26 cellular contexts compared by ENCODE assay signal in the genomic region with DNA sequence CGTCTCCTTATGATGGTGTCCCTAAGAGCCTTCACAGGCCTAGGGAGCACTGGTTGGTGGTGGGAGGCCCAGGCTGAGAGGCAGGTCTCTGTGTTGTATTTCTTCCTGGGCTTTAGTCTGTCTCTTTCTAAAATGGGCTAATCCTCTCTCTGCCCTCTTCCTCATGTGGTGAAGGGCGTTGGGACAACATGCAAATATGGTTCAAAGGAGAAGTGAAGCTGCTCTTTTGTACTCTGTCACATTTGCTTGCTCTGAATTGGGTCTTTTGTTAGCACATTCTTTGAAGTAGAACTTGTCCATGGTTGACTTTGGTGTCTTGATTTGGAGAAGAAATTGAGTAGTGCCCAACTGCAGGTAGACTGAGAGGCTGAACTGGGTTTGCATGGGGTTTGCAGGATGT. TPM values are rescaled to one million over a fixed set of nuclear protein-coding genes. Genes with fewer than 3 reads are reported as not detected.
DNase-seq lines count a peak whose midpoint lies in the region; ATAC-seq, FAIRE-seq and TF ChIP-seq lines count a peak whose summit lies in the region.
"Had no signal": no experiment of that assay in that cellular context is flagged by ENCODE, and none has a peak within 500 bp of the region (broad histone marks: within the 10 kb centered on the region; RNA-seq: fewer than 3 reads in every experiment).

No MANE protein-coding gene starts in this region.

- H3K23ac ChIP-seq in mesenchymal stem cell (ENCODE audit: low read length in 2 of 2) = no peak overlapping the region

- CTCF ChIA-PET in CD8-positive, alpha-beta memory T cell (lab: Charles Lee) = no interaction called here
- CTCF ChIA-PET in T-cell (lab: Charles Lee) = no interaction called here

- no peaks in the 10 kb centered on the region for H3K79me1 ChIP-seq in mesenchymal stem cell (replicated peaks; ENCODE audit: low read length, poor library complexity, severe bottlenecking)

- H3K4me3 ChIP-seq in left ventricle myocardium inferior (no peak overlapping the region), astrocyte (ENCODE audit: insufficient read depth, low read depth, low read length) (no peak overlapping the region), mesenchymal stem cell (ENCODE audit: insufficient read depth in 1 of 2, low read depth in 1 of 2, low read length in 2 of 2) (no peak overlapping the region)
- no peak overlapping the region for H3K4me3 ChIP-seq in CD8-positive, alpha-beta memory T cell (ENCODE audit: low read length)
- H3K4me3 ChIP-seq: heart right ventricle, MG63, SJSA1, testis had no signal

- H3K9me3 Mint-ChIP-seq in astrocyte (ENCODE audit: unreplicated experiment) (peaks cover 16% of the 10 kb centered on the region), T-cell (no peaks in the 10 kb centered on the region)
- H3K9me3 Mint-ChIP-seq in CD8-positive, alpha-beta memory T cell = no peaks in the 10 kb centered on the region
- H3K9me3 Mint-ChIP-seq: activated T-helper 1 cell treated with anti-CD3 and anti-CD28 coated beads, Interleukin-12 subunit alpha, Interleukin-12 subunit beta, Interleukin-2, Interleukin-4 antibody, amounts not matched to agents 30 ng/mL and 10 ng/mL and 1 ng/mL, durations not matched to agents 14 hours and 24 hours and 36 hours; CD4-positive, alpha-beta T cell; immature natural killer cell had no signal

- H3K9ac ChIP-seq in astrocyte (ENCODE audit: low read length) (no peak overlapping the region), mesenchymal stem cell (ENCODE audit: low read length) (no peak overlapping the region)

- H3K18ac ChIP-seq in mesenchymal stem cell (ENCODE audit: low read depth in 1 of 2, low read length in 2 of 2) = no peak overlapping the region

- intact Hi-C loops in left ventricle myocardium inferior (cut with micrococcal nuclease) (no loop called here), left ventricle myocardium superior (cut with micrococcal nuclease) (no loop called here)

- H3K36me3 Mint-ChIP-seq in astrocyte (ENCODE audit: low read depth, unreplicated experiment) = peaks cover 5% of the 10 kb centered on the region
- no peaks in the 10 kb centered on the region for H3K36me3 Mint-ChIP-seq in CD8-positive, alpha-beta memory T cell
- no peaks in the 10 kb centered on the region for H3K36me3 Mint-ChIP-seq in T-cell
- H3K36me3 Mint-ChIP-seq: immature natural killer cell had no signal

- 88% methylated on average over 2 of the region's 2 CpGs for WGBS in mesenchymal stem cell

- no peak overlapping the region for H2BK12ac ChIP-seq in mesenchymal stem cell (ENCODE audit: low read length in 2 of 2)

- no peaks in the 10 kb centered on the region for H4K20me1 ChIP-seq in astrocyte (ENCODE audit: insufficient read depth, low read length)

- peak overlapping the region; percentile 44 for H2AK5ac ChIP-seq in mesenchymal stem cell (ENCODE audit: low read length, severe bottlenecking)

- no peak overlapping the region for H3K4me3 Mint-ChIP-seq in astrocyte (ENCODE audit: unreplicated experiment)
- no peak overlapping the region for H3K4me3 Mint-ChIP-seq in CD8-positive, alpha-beta memory T cell
- no peak overlapping the region for H3K4me3 Mint-ChIP-seq in T-cell
- H3K4me3 Mint-ChIP-seq: activated T-helper 1 cell treated with anti-CD3 and anti-CD28 coated beads, Interleukin-12 subunit alpha, Interleukin-12 subunit beta, Interleukin-2, Interleukin-4 antibody, amounts not matched to agents 30 ng/mL and 10 ng/mL and 1 ng/mL, durations not matched to agents 14 hours and 24 hours and 36 hours; CD4-positive, alpha-beta T cell; immature natural killer cell; nephron had no signal

- no peak overlapping the region for H2BK120ac ChIP-seq in mesenchymal stem cell (ENCODE audit: low read depth, low read length)

- H3K9me3 ChIP-seq in left ventricle myocardium inferior (replicated peaks) (no peaks in the 10 kb centered on the region), astrocyte (ENCODE audit: insufficient read depth, low read depth, low read length) (no peaks in the 10 kb centered on the region), mesenchymal stem cell (ENCODE audit: control insufficient read depth, low read length) (peaks cover 6% of the 10 kb centered on the region)
- no peaks in the 10 kb centered on the region for H3K9me3 ChIP-seq in CD8-positive, alpha-beta memory T cell (ENCODE audit: low read length)
- H3K9me3 ChIP-seq: SJSA1, testis had no signal

- no peak overlapping the region for H3K14ac ChIP-seq in mesenchymal stem cell (ENCODE audit: low read length in 2 of 2)

- no peaks in the 10 kb centered on the region for H3K79me2 ChIP-seq in astrocyte (ENCODE audit: insufficient read depth, low read length)

- no peak for ATAC-seq in left ventricle myocardium superior
- no peak for ATAC-seq in T-cell (replicated peaks in 1 of 4)
- ATAC-seq: activated CD4-positive, CD25-positive, alpha-beta regulatory T cell treated with anti-CD3 and anti-CD28 coated beads, Interleukin-2, amount 50 U/mL, for 24 hours had no signal

- H3K4me2 ChIP-seq in astrocyte (ENCODE audit: low read length) = peak overlapping the region; percentile 42
- H3K4me2 ChIP-seq in mesenchymal stem cell (ENCODE audit: low read length, poor library complexity, severe bottlenecking) = no peak overlapping the region

- H3K36me3 ChIP-seq in left ventricle myocardium inferior = no peaks in the 10 kb centered on the region
- H3K36me3 ChIP-seq in astrocyte (ENCODE audit: insufficient read depth, low read length) = no peaks in the 10 kb centered on the region
- H3K36me3 ChIP-seq in mesenchymal stem cell (ENCODE audit: control insufficient read depth in 1 of 2, insufficient read depth in 2 of 2, low read depth in 1 of 2, low read length in 2 of 2) = no peaks in the 10 kb centered on the region
- no peaks in the 10 kb centered on the region for H3K36me3 ChIP-seq in CD8-positive, alpha-beta memory T cell (ENCODE audit: insufficient read depth, low read length)
- H3K36me3 ChIP-seq: heart right ventricle, MG63, SJSA1 had no signal

- H3K27ac Mint-ChIP-seq in astrocyte (ENCODE audit: unreplicated experiment) (no peak overlapping the region), T-cell (no peak overlapping the region)
- no peak overlapping the region for H3K27ac Mint-ChIP-seq in CD8-positive, alpha-beta memory T cell
- H3K27ac Mint-ChIP-seq: activated T-helper 1 cell treated with anti-CD3 and anti-CD28 coated beads, Interleukin-12 subunit alpha, Interleukin-12 subunit beta, Interleukin-2, Interleukin-4 antibody, amounts not matched to agents 30 ng/mL and 10 ng/mL and 1 ng/mL, durations not matched to agents 14 hours and 24 hours and 36 hours; CD4-positive, alpha-beta T cell; immature natural killer cell; nephron had no signal

- H3K27me3 Mint-ChIP-seq in astrocyte (ENCODE audit: low read depth, unreplicated experiment) (no peaks in the 10 kb centered on the region), T-cell (no peaks in the 10 kb centered on the region)
- H3K27me3 Mint-ChIP-seq in CD8-positive, alpha-beta memory T cell = peaks cover 2 to 7% of the 10 kb centered on the region in 2 donors
- H3K27me3 Mint-ChIP-seq: CD4-positive, alpha-beta T cell had no signal

- no peak overlapping the region for H2AFZ ChIP-seq in astrocyte (ENCODE audit: low read depth, low read length)
- H2AFZ ChIP-seq in mesenchymal stem cell (ENCODE audit: low read depth, low read length) = no peak overlapping the region

- FAIRE-seq in astrocyte (lab: Jason Lieb, UNC) = no peak
- FAIRE-seq: A204.1 had no signal

- POLR2A ChIA-PET in CD8-positive, alpha-beta memory T cell (lab: Charles Lee) = no interaction called here
- POLR2A ChIA-PET in T-cell (lab: Charles Lee) = no interaction called here

- H3K27ac ChIP-seq in left ventricle myocardium inferior (replicated peaks) = peak overlapping the region; percentile 37
- H3K27ac ChIP-seq in astrocyte (ENCODE audit: low read depth, low read length) = no peak overlapping the region
- peak overlapping the region; percentile 25 for H3K27ac ChIP-seq in mesenchymal stem cell (ENCODE audit: low read length, poor library complexity, severe bottlenecking)
- no peak overlapping the region for H3K27ac ChIP-seq in CD8-positive, alpha-beta memory T cell (ENCODE audit: low read depth, low read length)
- H3K27ac ChIP-seq: SJSA1, testis had no signal

- no peak overlapping the region for H4K91ac ChIP-seq in mesenchymal stem cell (ENCODE audit: low read length)

- peaks cover 16% of the 10 kb centered on the region for H3K4me1 Mint-ChIP-seq in astrocyte (ENCODE audit: low read depth, unreplicated experiment)
- no peaks in the 10 kb centered on the region for H3K4me1 Mint-ChIP-seq in CD8-positive, alpha-beta memory T cell
- H3K4me1 Mint-ChIP-seq in T-cell = no peaks in the 10 kb centered on the region
- H3K4me1 Mint-ChIP-seq: immature natural killer cell, nephron had no signal

- no peaks in the 10 kb centered on the region for H3K27me3 ChIP-seq in left ventricle myocardium inferior (ENCODE audit: low read depth)
- H3K27me3 ChIP-seq in astrocyte (ENCODE audit: insufficient read depth, low read length) = peaks cover 4% of the 10 kb centered on the region
- peaks cover 8 to 10% of the 10 kb centered on the region in 2 experiments for H3K27me3 ChIP-seq in mesenchymal stem cell (ENCODE audit: control insufficient read depth in 1 of 2, insufficient read depth in 1 of 2, low read length in 2 of 2)
- H3K27me3 ChIP-seq in CD8-positive, alpha-beta memory T cell (ENCODE audit: insufficient read depth, low read length, poor library complexity, severe bottlenecking) = no peaks in the 10 kb centered on the region
- H3K27me3 ChIP-seq: heart right ventricle, MG63, SJSA1, testis had no signal

- H3K4me1 ChIP-seq in left ventricle myocardium inferior (peaks cover 26% of the 10 kb centered on the region), astrocyte (ENCODE audit: insufficient read depth, low read length) (no peaks in the 10 kb centered on the region), mesenchymal stem cell (ENCODE audit: control insufficient read depth, insufficient read depth, low read depth, low read length) (peaks cover 7% of the 10 kb centered on the region)
- H3K4me1 ChIP-seq in CD8-positive, alpha-beta memory T cell (ENCODE audit: insufficient read depth, low read length) = no peaks in the 10 kb centered on the region
- H3K4me1 ChIP-seq: SJSA1, testis had no signal

- no peak overlapping the region for H3K4ac ChIP-seq in mesenchymal stem cell (ENCODE audit: low read depth in 1 of 2, low read length in 2 of 2)

- TF ChIP-seq CTCF in left ventricle myocardium inferior (IDR thresholded peaks at IDR 0.05; ENCODE audit: borderline replicate concordance) = no peak
- TF ChIP-seq CTCF in astrocyte (IDR thresholded peaks at IDR 0.05; ENCODE audit: insufficient read depth, low read depth, low read length) = no peak

- H4K8ac ChIP-seq in mesenchymal stem cell (ENCODE audit: low read length) = no peak overlapping the region

- H2BK5ac ChIP-seq in mesenchymal stem cell (ENCODE audit: low read depth, low read length, poor library complexity, severe bottlenecking) = no peak overlapping the region

- no peak for DNase-seq in left ventricle myocardium inferior
- DNase-seq in left ventricle myocardium superior = no peak
- no peak for DNase-seq in astrocyte (ENCODE audit: low read depth)
- no peak for DNase-seq in mesenchymal stem cell
- DNase-seq in CD8-positive, alpha-beta memory T cell = no peak
- DNase-seq in stimulated activated CD4-positive, alpha-beta T cell treated with anti-CD3 and anti-CD28 coated beads, Interleukin-4, amount 100 ng/mL, for 1 hour = no peak
- DNase-seq in AG08396 (ENCODE audit: low spot score) = no peak
- DNase-seq in T-cell = no peak
- DNase-seq: CD4-positive, alpha-beta T cell; central memory CD4-positive, alpha-beta T cell; DMS53; immature natural killer cell; MG63; NCI-H1930; NCI-H446 treated with DMSO at 0.1 percent for 48 hours; T-helper 9 cell had no signal

- no peak overlapping the region for H2BK15ac ChIP-seq in mesenchymal stem cell (ENCODE audit: low read depth, poor library complexity, severe bottlenecking)

RNA-seq across cellular contexts. Expression of a gene that starts 0.8 kb away (rescaled TPM):
- total RNA-seq in left ventricle myocardium inferior (219 TPM), left ventricle myocardium superior (210 TPM), astrocyte (94.5 and 95.0 TPM in 2 replicates), T-cell (10 to 100 TPM; 66.3 to 85.5 (median 83.6) TPM)
- 69.5 TPM for polyA plus RNA-seq in mesenchymal stem cell (2013, experiment 1 of 2)
- 67.5 TPM for polyA plus RNA-seq in mesenchymal stem cell (2013, experiment 2 of 2)
- total RNA-seq in CD8-positive, alpha-beta memory T cell = 100 to 1,000 TPM; 151 to 153 TPM
- 144 TPM for polyA plus RNA-seq in CD8-positive, alpha-beta memory T cell

RNA-seq across cellular contexts. Expression of a gene that starts 59.0 kb away (rescaled TPM):
- total RNA-seq in left ventricle myocardium inferior (not detected), left ventricle myocardium superior (not detected), astrocyte (4.2 and 4.3 TPM in 2 replicates), T-cell (1 to 10 TPM; 2.3 to 6.5 (median 5.2) TPM)
- 0.39 TPM for polyA plus RNA-seq in mesenchymal stem cell (2013, experiment 1 of 2)
- 0.36 TPM for polyA plus RNA-seq in mesenchymal stem cell (2013, experiment 2 of 2)
- under 1 TPM in 1 of 2 experiments, not detected in 1; 0.15 TPM for total RNA-seq in CD8-positive, alpha-beta memory T cell
- polyA plus RNA-seq in CD8-positive, alpha-beta memory T cell = 3.0 TPM
- total RNA-seq: activated CD8-positive, alpha-beta memory T cell treated with anti-CD3 and anti-CD28 coated beads for 36 hours; lung microvascular endothelial cell; pulmonary artery endothelial cell had no signal

Comparison
In these comparisons a context has a peak if more than half of its experiments do, and no peak if none do; other contexts are left out.
1. H3K27ac ChIP-seq: peak in left ventricle myocardium inferior (single experiment) and mesenchymal stem cell (single experiment); none in astrocyte (single experiment) and CD8-positive, alpha-beta memory T cell (single experiment).